ENCODE assay signal across 8 cellular contexts in the genomic region with DNA sequence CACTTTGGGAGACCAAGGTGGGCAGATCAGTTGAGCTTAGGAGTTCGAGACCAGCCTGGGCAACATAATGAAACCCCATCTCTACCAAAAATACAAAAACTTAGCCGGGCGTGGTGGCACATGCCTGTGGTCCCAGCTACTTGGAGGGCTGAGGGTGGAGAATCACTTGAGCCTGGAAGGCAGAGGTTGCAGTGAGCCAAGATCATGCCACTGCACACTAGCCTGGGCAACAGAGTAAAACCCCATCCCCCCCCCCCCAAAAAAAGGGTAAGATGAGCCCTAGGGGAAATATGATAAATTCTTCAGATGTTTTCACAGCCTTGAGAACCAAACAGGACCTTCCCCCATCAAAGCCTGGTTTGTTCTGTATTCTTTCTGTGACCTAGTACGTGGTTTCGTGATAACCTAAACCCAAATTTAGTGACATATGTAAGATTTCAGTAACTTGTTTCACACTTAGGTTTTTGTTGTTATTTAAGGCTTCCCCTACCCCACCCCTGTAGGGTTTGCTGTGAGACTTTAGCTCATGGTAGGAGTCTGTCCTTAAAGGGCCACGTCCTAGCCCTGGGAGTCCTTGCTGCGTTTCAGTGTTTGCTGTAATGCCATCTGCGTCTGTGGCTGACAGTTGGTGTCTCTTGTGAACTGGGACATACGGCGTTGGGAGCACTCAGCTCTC. TPM values are rescaled to one million over a fixed set of nuclear protein-coding genes. Genes with fewer than 3 reads are reported as not detected.
DNase-seq lines count a peak whose midpoint lies in the region; ATAC-seq, FAIRE-seq and TF ChIP-seq lines count a peak whose summit lies in the region.

No MANE protein-coding gene starts in this region.

- ATAC-seq in GM21423 (IDR thresholded peaks at IDR 0.05; ENCODE audit: unreplicated experiment) (peak; percentile 62), IMR-90 (ENCODE audit: low read depth) (peak; percentile 28), memory B cell (ENCODE audit: low read depth) (peak; percentile 51)

- peaks cover 20% of the 10 kb centered on the region for H3K36me3 ChIP-seq in IMR-90 (ENCODE audit: control insufficient read depth, insufficient read depth, low read length)
- no peaks in the 10 kb centered on the region; the same call in 1 of the 2 replicates for H3K36me3 ChIP-seq in HAP-1 (replicated peaks)

- 49% methylated on average over 4 of the region's 10 CpGs; no CpG with 5 or more reads in 1 of the 2 experiments for WGBS in IMR-90 (ENCODE audit: extremely low coverage in 2 of 2, insufficient read length in 1 of 2), 2 experiments

- in situ Hi-C loops in IMR-90 (cut with MboI; ENCODE audit: low sequenced_read_pairs), result no loop called here
- in situ Hi-C loops in HAP-1 (cut with MboI; ENCODE audit: low sequenced_read_pairs), result no loop called here

- peaks cover 28% of the 10 kb centered on the region for H3K36me3 Mint-ChIP-seq in activated naive CD8-positive, alpha-beta T cell treated with anti-CD3 and anti-CD28 coated beads for 36 hours
- H3K36me3 Mint-ChIP-seq in memory B cell, result peaks cover 14% of the 10 kb centered on the region

- peak overlapping the region; percentile 82 for H4K91ac ChIP-seq in IMR-90 (ENCODE audit: insufficient read depth, low read depth, low read length)

- H2BK15ac ChIP-seq in IMR-90 (ENCODE audit: low read depth, low read length), result no peak overlapping the region; the same call in 2 of the 3 replicates

- no peak for TF ChIP-seq POLR2A in IMR-90 (IDR thresholded peaks at IDR 0.05; ENCODE audit: low read depth, low read length)

- H3K4me1 ChIP-seq in IMR-90 (ENCODE audit: control insufficient read depth, insufficient read depth, low read length) (peaks cover 11% of the 10 kb centered on the region), HAP-1 (no peaks in the 10 kb centered on the region)

- CTCF ChIA-PET in IMR-90 (lab: Yijun Ruan, JAX), result no interaction called here

- H3K9me1 ChIP-seq in IMR-90 (ENCODE audit: insufficient read depth, low read length), result peaks cover 19% of the 10 kb centered on the region

- H2BK120ac ChIP-seq in IMR-90 (ENCODE audit: low read depth, low read length), result peak overlapping the region; percentile 79

- no peaks in the 10 kb centered on the region for H3K9me3 Mint-ChIP-seq in activated naive CD8-positive, alpha-beta T cell treated with anti-CD3 and anti-CD28 coated beads for 36 hours
- no peaks in the 10 kb centered on the region for H3K9me3 Mint-ChIP-seq in memory B cell

- no peak for TF ChIP-seq CTCF in GM12875 (IDR thresholded peaks at IDR 0.05; ENCODE audit: borderline replicate concordance, insufficient read depth, low read depth, low read length)
- TF ChIP-seq CTCF in IMR-90 (conservative IDR thresholded peaks at IDR 0.05; ENCODE audit: low read depth, low read length), result no peak

- peak overlapping the region; percentile 75 for H4K5ac ChIP-seq in IMR-90 (ENCODE audit: low read depth, low read length)

- H3K27me3 Mint-ChIP-seq in activated naive CD8-positive, alpha-beta T cell treated with anti-CD3 and anti-CD28 coated beads for 36 hours, result no peaks in the 10 kb centered on the region
- H3K27me3 Mint-ChIP-seq in memory B cell, result no peaks in the 10 kb centered on the region

- intact Hi-C loops in IMR-90 (cut with micrococcal nuclease), result no loop called here

- no peak overlapping the region for H3K9ac ChIP-seq in IMR-90 (ENCODE audit: low read depth, low read length)

- FAIRE-seq in urothelium cell line (lab: Jason Lieb, UNC), result no peak

- peaks cover 58% of the 10 kb centered on the region for H4K20me1 ChIP-seq in IMR-90 (ENCODE audit: insufficient read depth, low read length)

- H3K56ac ChIP-seq in IMR-90 (ENCODE audit: extremely low read depth, insufficient read depth, low read length), result no peak overlapping the region

- H2AK5ac ChIP-seq in IMR-90 (ENCODE audit: low read depth, low read length), result peak overlapping the region; percentile 94; the same call in 1 of the 2 replicates

- H3K4me1 Mint-ChIP-seq in activated naive CD8-positive, alpha-beta T cell treated with anti-CD3 and anti-CD28 coated beads for 36 hours, result peaks cover 41% of the 10 kb centered on the region
- peaks cover 34% of the 10 kb centered on the region for H3K4me1 Mint-ChIP-seq in memory B cell

- BruUV-seq in IMR-90 (replicated peaks; lab: Mats Ljungman, UMichigan), result no TSS peak

- peak overlapping the region; percentile 80 for H2BK5ac ChIP-seq in IMR-90 (ENCODE audit: low read depth, low read length, poor library complexity, severe bottlenecking)

- H3K4me2 ChIP-seq in IMR-90 (ENCODE audit: low read depth, low read length), result peak overlapping the region; percentile 25; the same call in 1 of the 2 replicates

- H3K9me3 ChIP-seq in IMR-90 (ENCODE audit: control insufficient read depth, insufficient read depth, low read length) (no peaks in the 10 kb centered on the region), HAP-1 (no peaks in the 10 kb centered on the region)

- H3K27me3 ChIP-seq in IMR-90 (ENCODE audit: control insufficient read depth, insufficient read depth, low read length), result no peaks in the 10 kb centered on the region
- H3K27me3 ChIP-seq in HAP-1 (ENCODE audit: low read depth), result no peaks in the 10 kb centered on the region

- DNase-seq in IMR-90 (peak; percentile 34), memory B cell (ENCODE audit: low spot score in 2 of 2) (no peak), urothelium cell line (ENCODE audit: low spot score) (no peak), NCI-H69 (lab: John Stamatoyannopoulos, UW) (no peak), HAP-1 (ENCODE audit: low spot score in 2 of 2) (no peak)
- DNase-seq in activated naive CD8-positive, alpha-beta T cell treated with anti-CD3 and anti-CD28 coated beads for 36 hours, result no peak

- no peak overlapping the region for H2AFZ ChIP-seq in IMR-90 (replicated peaks; ENCODE audit: low read length, poor library complexity)

- H2BK20ac ChIP-seq in IMR-90 (ENCODE audit: low read depth, low read length), result no peak overlapping the region; the same call in 1 of the 2 replicates

- peak overlapping the region; percentile 94 for H2AK9ac ChIP-seq in IMR-90 (replicated peaks; ENCODE audit: low read depth, low read length, poor library complexity)

- peak overlapping the region; percentile 74 for H3K18ac ChIP-seq in IMR-90 (ENCODE audit: low read depth, low read length)

- TF ChIP-seq RAD21 in IMR-90 (IDR thresholded peaks at IDR 0.05; ENCODE audit: low read length), result no peak

- H3K14ac ChIP-seq in IMR-90 (replicated peaks; ENCODE audit: low read depth, low read length), result peak overlapping the region; percentile 99

- H3K23ac ChIP-seq in IMR-90 (ENCODE audit: low read depth, low read length), result peak overlapping the region; percentile 94; the same call in 1 of the 2 replicates

- dilution Hi-C loops in IMR-90 (cut with HindIII; ENCODE audit: low sequenced_read_pairs, unreplicated experiment), result no loop called here

- H3K4ac ChIP-seq in IMR-90 (ENCODE audit: low read depth, low read length), result peak overlapping the region; percentile 89

- peak overlapping the region; percentile 97 for H3K27ac Mint-ChIP-seq in activated naive CD8-positive, alpha-beta T cell treated with anti-CD3 and anti-CD28 coated beads for 36 hours
- H3K27ac Mint-ChIP-seq in memory B cell, result peak overlapping the region; percentile 93

- H4K8ac ChIP-seq in IMR-90 (ENCODE audit: low read depth in 2 of 2, low read length in 2 of 2), result peak overlapping the region; percentile 17 to 73; a peak in 1 of 4 replicates

- H3K4me3 ChIP-seq in GM12875 (ENCODE audit: low read depth, low read length), result peak overlapping the region; percentile 52
- H3K4me3 ChIP-seq in IMR-90 (ENCODE audit: insufficient read depth, low read depth, low read length), result no peak overlapping the region
- no peak overlapping the region for H3K4me3 ChIP-seq in HAP-1

- H3K27ac ChIP-seq in IMR-90 (ENCODE audit: insufficient read depth, low read length), result peak overlapping the region; percentile 69; the same call in 1 of the 2 replicates

- H3K4me3 Mint-ChIP-seq in activated naive CD8-positive, alpha-beta T cell treated with anti-CD3 and anti-CD28 coated beads for 36 hours, result peak overlapping the region; percentile 76
- H3K4me3 Mint-ChIP-seq in memory B cell, result peak overlapping the region; percentile 86

- POLR2A ChIA-PET in IMR-90 (lab: Charles Lee; ENCODE audit: unreplicated experiment), result interaction anchor here (0.6 kb wide), 1 partner anchor 9 kb away, joined by 11 read pairs; no protein-coding TSS in a partner anchor

- peaks cover 9 to 90% of the 10 kb centered on the region in 2 experiments for H3K79me1 ChIP-seq in IMR-90 (ENCODE audit: low read depth in 1 of 2, low read length in 2 of 2)

TF ChIP-seq in IMR-90, 13 proteins besides CTCF, POLR2A, EP300 and RAD21:
- no peak for TF ChIP-seq RFX5 (IDR thresholded peaks at IDR 0.05; ENCODE audit: low read depth, low read length)
- TF ChIP-seq, protein P1, sequence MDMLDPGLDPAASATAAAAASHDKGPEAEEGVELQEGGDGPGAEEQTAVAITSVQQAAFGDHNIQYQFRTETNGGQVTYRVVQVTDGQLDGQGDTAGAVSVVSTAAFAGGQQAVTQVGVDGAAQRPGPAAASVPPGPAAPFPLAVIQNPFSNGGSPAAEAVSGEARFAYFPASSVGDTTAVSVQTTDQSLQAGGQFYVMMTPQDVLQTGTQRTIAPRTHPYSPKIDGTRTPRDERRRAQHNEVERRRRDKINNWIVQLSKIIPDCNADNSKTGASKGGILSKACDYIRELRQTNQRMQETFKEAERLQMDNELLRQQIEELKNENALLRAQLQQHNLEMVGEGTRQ (IDR thresholded peaks at IDR 0.05; ENCODE audit: low read depth, low read length), result no peak
- TF ChIP-seq RCOR1 (IDR thresholded peaks at IDR 0.05; ENCODE audit: insufficient replicate concordance, low read length), result no peak

RNA-seq across cellular contexts. Expression of a gene that starts 49.6 kb away (rescaled TPM):
- total RNA-seq in IMR-90 (2012; rRNA removed), result 59.7 and 61.8 TPM in 2 replicates
- 77.8 and 91.3 TPM in 2 replicates for polyA plus RNA-seq in IMR-90 (2012; rRNA removed)
- 40.1 and 51.5 TPM in 2 replicates for polyA plus RNA-seq in IMR-90 (2012; cell fraction: cytosol; rRNA removed)
- 248 and 366 TPM in 2 replicates for polyA plus RNA-seq in IMR-90 (2012; cell fraction: nucleus; rRNA removed; ENCODE audit: low replicate concordance)
- total RNA-seq in activated naive CD8-positive, alpha-beta T cell treated with anti-CD3 and anti-CD28 coated beads for 36 hours, result 10 to 100 TPM; 84.3 to 86.9 TPM

RNA-seq across cellular contexts. Expression of a gene that starts 49.9 kb away (rescaled TPM):
- 3.4 and 3.9 TPM in 2 replicates for total RNA-seq in IMR-90 (2012; rRNA removed)
- 12.8 and 14.2 TPM in 2 replicates for polyA plus RNA-seq in IMR-90 (2012; rRNA removed)
- 5.6 and 11.0 TPM in 2 replicates for polyA plus RNA-seq in IMR-90 (2012; cell fraction: cytosol; rRNA removed)
- polyA plus RNA-seq in IMR-90 (2012; cell fraction: nucleus; rRNA removed; ENCODE audit: low replicate concordance), result 9.8 and 12.0 TPM in 2 replicates
- 10 to 100 TPM; 43.1 to 46.0 TPM for total RNA-seq in activated naive CD8-positive, alpha-beta T cell treated with anti-CD3 and anti-CD28 coated beads for 36 hours
